ENCODE assay signal across 28 cellular contexts in the genomic region with DNA sequence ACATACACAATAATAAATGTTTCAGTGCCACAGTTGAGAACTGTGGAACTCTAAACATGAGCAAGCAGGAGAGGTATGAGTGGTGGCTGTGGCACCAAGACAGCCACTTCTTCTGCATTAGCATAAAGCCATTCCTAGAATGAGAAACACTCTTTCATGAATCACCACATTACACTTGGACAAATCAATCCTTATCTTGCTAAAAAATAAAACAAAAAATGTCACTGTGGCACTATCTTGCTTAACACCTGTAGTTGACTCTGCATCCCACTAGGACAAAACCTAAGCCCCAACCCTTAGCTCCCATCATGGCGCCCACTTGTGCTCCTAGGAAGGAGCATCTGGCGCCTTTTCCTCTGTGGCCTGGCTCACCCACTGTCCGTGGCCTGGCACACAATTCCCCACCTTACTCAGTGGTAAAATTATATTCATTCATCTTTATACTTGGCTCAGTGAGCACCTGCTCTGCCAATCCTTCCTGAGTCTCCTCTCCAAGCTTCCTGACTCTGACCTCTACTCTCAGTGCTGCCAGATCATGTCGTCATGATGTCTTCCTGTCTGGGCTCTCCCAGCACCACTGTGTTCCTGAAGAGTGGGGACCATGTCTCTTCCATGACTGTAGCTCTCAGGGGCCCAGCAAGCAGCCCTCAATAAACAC.
"Had no signal": no experiment of that assay in that cellular context is flagged by ENCODE, and none has a peak within 500 bp of the region (broad histone marks: within the 10 kb centered on the region; RNA-seq: fewer than 3 reads in every experiment).

No MANE protein-coding gene starts in this region.

- H3K9me3 ChIP-seq: neutrophil, pancreas, right lobe of liver, suprapubic skin, testis, tibial artery, transverse colon, upper lobe of right lung, uterus had no signal

- H3K27ac Mint-ChIP-seq: naive thymus-derived CD8-positive, alpha-beta T cell; natural killer cell treated with Interleukin-12 subunit alpha and Interleukin-12 subunit beta and Interleukin-15 and Interleukin-18, amount 100 ng/mL, for 72 hours; nephron progenitor cell; stimulated activated effector memory CD8-positive, alpha-beta T cell treated with anti-CD3 and anti-CD28 coated beads, Interleukin-12 subunit alpha, Interleukin-12 subunit beta, amount 100 ng/mL, for 72 hours; stimulated activated naive B cell treated with anti-CD40 and anti-IgM and Interleukin-4, amounts not matched to agents 10 μg/mL and 1 μg/mL and 100 μg/mL, for 72 hours; stimulated activated naive CD8-positive, alpha-beta T cell treated with anti-CD3 and anti-CD28 coated beads, Interleukin-15, Interleukin-2, amounts not matched to agents 100 ng/mL and 50 ng/mL, for 24 hours; type B pancreatic cell had no signal

- DNase-seq: naive thymus-derived CD8-positive, alpha-beta T cell; nephron progenitor cell; nucleus accumbens; pancreas; psoas muscle; right cardiac atrium; right lobe of liver; sigmoid colon; stimulated activated CD4-positive, alpha-beta T cell treated with anti-CD3 and anti-CD28 coated beads, Interleukin-15, amount 100 ng/mL, for 24 hours; stimulated activated CD4-positive, alpha-beta T cell treated with anti-CD3 and anti-CD28 coated beads, Interleukin-2, amount 100 ng/mL, for 24 hours; stimulated activated CD4-positive, alpha-beta T cell treated with anti-CD3 and anti-CD28 coated beads, Interleukin-2, amount 100 ng/mL, for 48 hours; stimulated activated CD4-positive, alpha-beta T cell treated with anti-CD3 and anti-CD28 coated beads, Interleukin-4, amount 100 ng/mL, for 24 hours; stimulated activated naive B cell treated with anti-CD40 and anti-IgM and Interleukin-4, amounts not matched to agents 10 μg/mL and 1 μg/mL and 100 μg/mL, for 72 hours; stimulated activated naive CD4-positive, alpha-beta T cell treated with Interleukin-2 at 50 U/mL for 16 hours; substantia nigra; testis; tibial artery; transverse colon; upper lobe of right lung; uterus had no signal

- H3K36me3 ChIP-seq: neutrophil, pancreas, right lobe of liver, sigmoid colon, suprapubic skin, tibial artery, transverse colon, upper lobe of right lung, uterus had no signal

- H3K27ac ChIP-seq: neutrophil, pancreas, psoas muscle, right lobe of liver, sigmoid colon, suprapubic skin, testis, tibial artery, upper lobe of right lung, uterus had no signal

- FAIRE-seq: pancreas, small intestine had no signal

- ATAC-seq: naive thymus-derived CD8-positive, alpha-beta T cell; natural killer cell treated with Interleukin-12 subunit alpha and Interleukin-12 subunit beta and Interleukin-15 and Interleukin-18, amount 100 ng/mL, for 72 hours; pancreas; stimulated activated effector memory CD8-positive, alpha-beta T cell treated with anti-CD3 and anti-CD28 coated beads, Interleukin-12 subunit alpha, Interleukin-12 subunit beta, amount 100 ng/mL, for 72 hours; stimulated activated naive B cell treated with anti-CD40 and anti-IgM and Interleukin-4, amounts not matched to agents 10 μg/mL and 1 μg/mL and 100 μg/mL, for 72 hours; upper lobe of right lung had no signal

- H3K4me1 Mint-ChIP-seq: naive thymus-derived CD8-positive, alpha-beta T cell; nephron progenitor cell; neural crest cell; stimulated activated effector memory CD8-positive, alpha-beta T cell treated with anti-CD3 and anti-CD28 coated beads, Interleukin-12 subunit alpha, Interleukin-12 subunit beta, amount 100 ng/mL, for 72 hours; stimulated activated naive B cell treated with anti-CD40 and anti-IgM and Interleukin-4, amounts not matched to agents 10 μg/mL and 1 μg/mL and 100 μg/mL, for 72 hours had no signal

- H3K4me3 ChIP-seq: pancreas, psoas muscle, right lobe of liver, sigmoid colon, suprapubic skin, testis, tibial artery, transverse colon, upper lobe of right lung, uterus had no signal

- H3K27me3 Mint-ChIP-seq: stimulated activated naive B cell treated with anti-CD40 and anti-IgM and Interleukin-4, amounts not matched to agents 10 μg/mL and 1 μg/mL and 100 μg/mL, for 72 hours; type B pancreatic cell had no signal

- H3K27me3 ChIP-seq: pancreas, right lobe of liver, sigmoid colon, suprapubic skin, testis, tibial artery, transverse colon, uterus had no signal

- H3K4me1 ChIP-seq: pancreas, psoas muscle, sigmoid colon, suprapubic skin, testis, tibial artery, upper lobe of right lung, uterus had no signal

- H3K9me3 Mint-ChIP-seq: stimulated activated effector memory CD8-positive, alpha-beta T cell treated with anti-CD3 and anti-CD28 coated beads, Interleukin-12 subunit alpha, Interleukin-12 subunit beta, amount 100 ng/mL, for 72 hours had no signal

- H3K4me3 Mint-ChIP-seq: naive thymus-derived CD8-positive, alpha-beta T cell; natural killer cell treated with Interleukin-12 subunit alpha and Interleukin-12 subunit beta and Interleukin-15 and Interleukin-18, amount 100 ng/mL, for 72 hours; nephron progenitor cell; neural crest cell; stimulated activated effector memory CD8-positive, alpha-beta T cell treated with anti-CD3 and anti-CD28 coated beads, Interleukin-12 subunit alpha, Interleukin-12 subunit beta, amount 100 ng/mL, for 72 hours; stimulated activated naive B cell treated with anti-CD40 and anti-IgM and Interleukin-4, amounts not matched to agents 10 μg/mL and 1 μg/mL and 100 μg/mL, for 72 hours; stimulated activated naive CD8-positive, alpha-beta T cell treated with anti-CD3 and anti-CD28 coated beads, Interleukin-15, Interleukin-2, amounts not matched to agents 100 ng/mL and 50 ng/mL, for 24 hours; type B pancreatic cell had no signal

- H3K36me3 Mint-ChIP-seq: naive thymus-derived CD8-positive, alpha-beta T cell; natural killer cell treated with Interleukin-12 subunit alpha and Interleukin-12 subunit beta and Interleukin-15 and Interleukin-18, amount 100 ng/mL, for 72 hours; stimulated activated effector memory CD8-positive, alpha-beta T cell treated with anti-CD3 and anti-CD28 coated beads, Interleukin-12 subunit alpha, Interleukin-12 subunit beta, amount 100 ng/mL, for 72 hours; stimulated activated naive B cell treated with anti-CD40 and anti-IgM and Interleukin-4, amounts not matched to agents 10 μg/mL and 1 μg/mL and 100 μg/mL, for 72 hours; type B pancreatic cell had no signal
